ENCODE assay signal across 20 cellular contexts in the genomic region with DNA sequence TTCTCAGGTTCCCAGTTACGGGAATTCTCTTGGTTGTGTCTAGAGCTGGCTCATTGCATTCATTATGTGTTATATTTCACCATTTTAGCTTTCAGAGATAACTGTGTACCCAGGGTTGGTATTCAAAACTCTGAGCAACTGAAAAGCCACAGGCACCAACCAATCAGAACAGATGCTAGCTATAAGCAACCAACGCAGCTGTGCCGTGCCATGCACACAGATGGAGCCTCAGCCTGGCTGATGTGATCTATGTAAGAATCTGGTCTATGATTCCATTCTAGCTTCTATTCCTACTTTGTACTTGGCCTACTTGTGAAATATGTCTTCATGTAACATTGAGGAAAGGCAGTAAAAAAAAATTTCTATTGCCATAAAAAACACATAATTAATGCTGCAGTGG.
DNase-seq lines count a peak whose midpoint lies in the region; ATAC-seq and TF ChIP-seq lines count a peak whose summit lies in the region.
"Had no signal": no experiment of that assay in that cellular context is flagged by ENCODE, and none has a peak within 500 bp of the region (broad histone marks: within the 10 kb centered on the region; RNA-seq: fewer than 3 reads in every experiment).

No MANE protein-coding gene starts in this region.

- no peaks in the 10 kb centered on the region for H3K9me3 Mint-ChIP-seq in activated CD4-positive, alpha-beta memory T cell treated with anti-CD3 and anti-CD28 coated beads for 36 hours
- no peaks in the 10 kb centered on the region for H3K9me3 Mint-ChIP-seq in naive thymus-derived CD4-positive, alpha-beta T cell
- no peaks in the 10 kb centered on the region for H3K9me3 Mint-ChIP-seq in endothelial cell (ENCODE audit: unreplicated experiment)
- H3K9me3 Mint-ChIP-seq: naive B cell had no signal

- no peaks in the 10 kb centered on the region for H3K9me1 ChIP-seq in IMR-90 (ENCODE audit: insufficient read depth, low read length)

- H3K79me1 ChIP-seq in IMR-90 (ENCODE audit: low read depth in 1 of 2, low read length in 2 of 2) = no peaks in the 10 kb centered on the region

- whole genome bisulfite sequencing in IMR-90 (ENCODE audit: extremely low coverage in 2 of 2, insufficient read length in 1 of 2), 2 experiments = no CpG with 5 or more reads among the region's 3 CpGs

- no peak for TF ChIP-seq CTCF in IMR-90 (conservative IDR thresholded peaks at IDR 0.05; ENCODE audit: low read depth, low read length)
- TF ChIP-seq CTCF in endothelial cell (IDR thresholded peaks at IDR 0.05; ENCODE audit: unreplicated experiment) = no peak

- peak overlapping the region; percentile 82 for H3K18ac ChIP-seq in IMR-90 (ENCODE audit: low read depth, low read length)

- no peak overlapping the region for H2AK5ac ChIP-seq in IMR-90 (ENCODE audit: low read depth, low read length)

- H2BK15ac ChIP-seq in IMR-90 (ENCODE audit: low read depth, low read length) = no peak overlapping the region

- DNase-seq in DMS 273 (lab: John Stamatoyannopoulos, UW; ENCODE audit: unreplicated experiment) = peak; percentile 50
- no peak for DNase-seq in DMS 273 treated with DMSO at 0.1 percent for 48 hours (lab: John Stamatoyannopoulos, UW)
- DNase-seq in IMR-90 = no peak
- DNase-seq in activated CD4-positive, alpha-beta memory T cell treated with anti-CD3 and anti-CD28 coated beads for 36 hours = no peak
- no peak for DNase-seq in naive thymus-derived CD4-positive, alpha-beta T cell
- no peak for DNase-seq in G401 (ENCODE audit: low spot score)
- DNase-seq in endothelial cell (ENCODE audit: low spot score) = no peak
- DNase-seq: activated gamma-delta T cell, DMS53, lower lobe of right lung, naive B cell, NCI-H146, NCI-H226, psoas muscle, spleen, testis, WERI-Rb-1 had no signal

- no peak overlapping the region for H2AK9ac ChIP-seq in IMR-90 (replicated peaks; ENCODE audit: low read depth, low read length, poor library complexity)

- H3K4me3 ChIP-seq in IMR-90 (ENCODE audit: insufficient read depth, low read depth, low read length) = no peak overlapping the region
- no peak overlapping the region for H3K4me3 ChIP-seq in naive thymus-derived CD4-positive, alpha-beta T cell (ENCODE audit: low read length)
- H3K4me3 ChIP-seq: lower lobe of right lung, psoas muscle, spleen had no signal

- H3K56ac ChIP-seq in IMR-90 (ENCODE audit: extremely low read depth, insufficient read depth, low read length) = no peak overlapping the region

- peak overlapping the region; percentile 10; the same call in 1 of the 2 replicates for H3K4ac ChIP-seq in IMR-90 (ENCODE audit: low read depth, low read length)

- peak overlapping the region; percentile 14 for H3K27ac Mint-ChIP-seq in activated CD4-positive, alpha-beta memory T cell treated with anti-CD3 and anti-CD28 coated beads for 36 hours
- H3K27ac Mint-ChIP-seq in naive thymus-derived CD4-positive, alpha-beta T cell = peak overlapping the region; percentile 57 to 86 (median 83)
- no peak overlapping the region for H3K27ac Mint-ChIP-seq in endothelial cell (ENCODE audit: unreplicated experiment)

- H3K23ac ChIP-seq in IMR-90 (ENCODE audit: low read depth, low read length) = no peak overlapping the region

- H4K20me1 ChIP-seq in IMR-90 (ENCODE audit: insufficient read depth, low read length) = no peaks in the 10 kb centered on the region

- no peak overlapping the region for H3K14ac ChIP-seq in IMR-90 (replicated peaks; ENCODE audit: low read depth, low read length)

- BruUV-seq in IMR-90 (replicated peaks; lab: Mats Ljungman, UMichigan) = no TSS peak

- no peak overlapping the region for H3K27ac ChIP-seq in IMR-90 (ENCODE audit: insufficient read depth, low read length)
- no peak overlapping the region for H3K27ac ChIP-seq in naive thymus-derived CD4-positive, alpha-beta T cell (ENCODE audit: low read depth, low read length)
- H3K27ac ChIP-seq: 22Rv1, C4-2B, lower lobe of right lung, psoas muscle, spleen, testis, WERI-Rb-1 had no signal

- H2AFZ ChIP-seq in IMR-90 (replicated peaks; ENCODE audit: low read length, poor library complexity) = no peak overlapping the region

- H3K4me1 ChIP-seq in IMR-90 (ENCODE audit: control insufficient read depth, insufficient read depth, low read length) = 0 out of 2 replicates have a peak, but pooled peaks cover 1% of the 10 kb centered on the region
- H3K4me1 ChIP-seq in naive thymus-derived CD4-positive, alpha-beta T cell (ENCODE audit: control insufficient read depth in 2 of 2, insufficient read depth in 2 of 2, low read length in 2 of 2) = peaks cover 36 to 52% of the 10 kb centered on the region in 2 donors
- H3K4me1 ChIP-seq: lower lobe of right lung, psoas muscle, testis had no signal

- H3K9me3 ChIP-seq in IMR-90 (ENCODE audit: control insufficient read depth, insufficient read depth, low read length) = 0 out of 2 replicates have a peak, but pooled peaks cover 3% of the 10 kb centered on the region
- no peaks in the 10 kb centered on the region for H3K9me3 ChIP-seq in naive thymus-derived CD4-positive, alpha-beta T cell (ENCODE audit: control insufficient read depth in 2 of 3, low read length in 3 of 3)
- H3K9me3 ChIP-seq: lower lobe of right lung, psoas muscle, spleen, testis had no signal

- H3K27me3 ChIP-seq in IMR-90 (ENCODE audit: control insufficient read depth, insufficient read depth, low read length) = no peaks in the 10 kb centered on the region
- H3K27me3 ChIP-seq in naive thymus-derived CD4-positive, alpha-beta T cell (ENCODE audit: control insufficient read depth in 2 of 2, insufficient read depth in 2 of 2, low read length in 2 of 2) = no peaks in the 10 kb centered on the region
- H3K27me3 ChIP-seq: spleen, testis had no signal

- H4K5ac ChIP-seq in IMR-90 (ENCODE audit: low read depth, low read length) = peak overlapping the region; percentile 63; the same call in 1 of the 2 replicates

- POLR2A ChIA-PET in IMR-90 (lab: Charles Lee; ENCODE audit: unreplicated experiment) = no interaction called here
- POLR2A ChIA-PET in activated CD4-positive, alpha-beta memory T cell treated with anti-CD3 and anti-CD28 coated beads for 36 hours (lab: Charles Lee) = no interaction called here
- POLR2A ChIA-PET in naive thymus-derived CD4-positive, alpha-beta T cell (lab: Charles Lee) = no interaction called here

- H3K27me3 Mint-ChIP-seq in activated CD4-positive, alpha-beta memory T cell treated with anti-CD3 and anti-CD28 coated beads for 36 hours = no peaks in the 10 kb centered on the region
- no peaks in the 10 kb centered on the region for H3K27me3 Mint-ChIP-seq in naive thymus-derived CD4-positive, alpha-beta T cell
- no peaks in the 10 kb centered on the region for H3K27me3 Mint-ChIP-seq in endothelial cell (ENCODE audit: unreplicated experiment)

- H3K9ac ChIP-seq in IMR-90 (ENCODE audit: low read depth, low read length) = no peak overlapping the region

- peak overlapping the region; percentile 26; the same call in 1 of the 2 replicates for H2BK20ac ChIP-seq in IMR-90 (ENCODE audit: low read depth, low read length)

- H4K8ac ChIP-seq in IMR-90 (ENCODE audit: low read depth in 2 of 2, low read length in 2 of 2) = no peak overlapping the region

- H3K36me3 Mint-ChIP-seq in activated CD4-positive, alpha-beta memory T cell treated with anti-CD3 and anti-CD28 coated beads for 36 hours = no peaks in the 10 kb centered on the region
- H3K36me3 Mint-ChIP-seq in naive thymus-derived CD4-positive, alpha-beta T cell = peaks cover 0 to 8% (median 0%) of the 10 kb centered on the region in 5 donors
- H3K36me3 Mint-ChIP-seq in endothelial cell (ENCODE audit: low read depth, unreplicated experiment) = no peaks in the 10 kb centered on the region
- H3K36me3 Mint-ChIP-seq: naive B cell had no signal

- peak overlapping the region; percentile 24; the same call in 1 of the 2 replicates for H4K91ac ChIP-seq in IMR-90 (ENCODE audit: insufficient read depth, low read depth, low read length)

- no peak overlapping the region for H3K4me2 ChIP-seq in IMR-90 (ENCODE audit: low read depth, low read length)

- no peak for TF ChIP-seq POLR2A in IMR-90 (IDR thresholded peaks at IDR 0.05; ENCODE audit: low read depth, low read length)

- ATAC-seq in IMR-90 (ENCODE audit: low read depth) = no peak
- ATAC-seq in naive thymus-derived CD4-positive, alpha-beta T cell = no peak
- no peak for ATAC-seq in HG02623 (IDR thresholded peaks at IDR 0.05; ENCODE audit: unreplicated experiment)
- ATAC-seq: lower lobe of right lung, psoas muscle had no signal

- intact Hi-C loops in IMR-90 (cut with micrococcal nuclease) = loop anchor here (2.0 to 10.0 kb wide), 4 partner anchors 93 to 889 kb away; a partner anchor contains a TSS
- intact Hi-C loops in activated CD4-positive, alpha-beta memory T cell treated with anti-CD3 and anti-CD28 coated beads for 36 hours (cut with micrococcal nuclease) = loop anchor here (2.0 to 10.0 kb wide), 5 partner anchors 39 to 221 kb away; no protein-coding TSS in a partner anchor
- intact Hi-C loops in naive thymus-derived CD4-positive, alpha-beta T cell (cut with micrococcal nuclease) = loop anchor here (2.0 to 10.0 kb wide), 4 partner anchors 59 to 549 kb away; no protein-coding TSS in a partner anchor

- TF ChIP-seq RAD21 in IMR-90 (IDR thresholded peaks at IDR 0.05; ENCODE audit: low read length) = no peak

- H2BK5ac ChIP-seq in IMR-90 (ENCODE audit: low read depth, low read length, poor library complexity, severe bottlenecking) = no peak overlapping the region

- in situ Hi-C loops in IMR-90 (cut with MboI; ENCODE audit: low sequenced_read_pairs) (loop anchor here (10.0 kb wide), 1 partner anchor 249 kb away; no protein-coding TSS in a partner anchor), G401 (cut with HindIII; ENCODE audit: low sequenced_read_pairs) (no loop called here)

- H3K36me3 ChIP-seq in IMR-90 (ENCODE audit: control insufficient read depth, insufficient read depth, low read length) = no peaks in the 10 kb centered on the region
- no peaks in the 10 kb centered on the region for H3K36me3 ChIP-seq in naive thymus-derived CD4-positive, alpha-beta T cell (ENCODE audit: control insufficient read depth in 2 of 3, insufficient read depth in 3 of 3, low read length in 3 of 3)
- H3K36me3 ChIP-seq: lower lobe of right lung, spleen, WERI-Rb-1 had no signal

- H3K4me1 Mint-ChIP-seq in activated CD4-positive, alpha-beta memory T cell treated with anti-CD3 and anti-CD28 coated beads for 36 hours (ENCODE audit: low read depth) = peaks cover 53% of the 10 kb centered on the region
- peaks cover 31 to 61% (median 57%) of the 10 kb centered on the region in 7 donors for H3K4me1 Mint-ChIP-seq in naive thymus-derived CD4-positive, alpha-beta T cell
- H3K4me1 Mint-ChIP-seq in endothelial cell (ENCODE audit: unreplicated experiment) = no peaks in the 10 kb centered on the region

- CTCF ChIA-PET in IMR-90 (lab: Yijun Ruan, JAX) = interaction anchor here (0.8 to 1.6 kb wide), 3 partner anchors 94 to 101 kb away, joined by 3 to 8 read pairs (median 5); no protein-coding TSS in a partner anchor
- CTCF ChIA-PET in activated CD4-positive, alpha-beta memory T cell treated with anti-CD3 and anti-CD28 coated beads for 36 hours (lab: Charles Lee) = interaction anchor here (0.7 to 9.8 kb wide), 15 partner anchors 21 to 275 kb away, joined by 3 to 156 read pairs (median 7); a partner anchor contains a TSS
- CTCF ChIA-PET in naive thymus-derived CD4-positive, alpha-beta T cell (lab: Charles Lee) = interaction anchor here (0.7 to 5.8 kb wide), 11 partner anchors 10 to 552 kb away, joined by 3 to 72 read pairs (median 13); a partner anchor contains a TSS

- dilution Hi-C loops in IMR-90 (cut with HindIII; ENCODE audit: low sequenced_read_pairs, unreplicated experiment) = no loop called here

- H2BK120ac ChIP-seq in IMR-90 (ENCODE audit: low read depth, low read length) = no peak overlapping the region; the same call in 1 of the 2 replicates

- H3K4me3 Mint-ChIP-seq in activated CD4-positive, alpha-beta memory T cell treated with anti-CD3 and anti-CD28 coated beads for 36 hours = no peak overlapping the region
- H3K4me3 Mint-ChIP-seq in naive thymus-derived CD4-positive, alpha-beta T cell = peak overlapping the region in 8 of 10 donors; percentile 21 to 62 (median 50)
- no peak overlapping the region for H3K4me3 Mint-ChIP-seq in endothelial cell (ENCODE audit: unreplicated experiment)

Comparison
In these comparisons a context has a peak if more than half of its experiments do, and no peak if none do; other contexts are left out.
1. H3K4me3 Mint-ChIP-seq: peak in naive thymus-derived CD4-positive, alpha-beta T cell (8 of 10); none in activated CD4-positive, alpha-beta memory T cell treated with anti-CD3 and anti-CD28 coated beads for 36 hours (single experiment) and endothelial cell (single experiment).